ENCODE assay signal across 1 cellular context in genomic region chr11:130437848-130438247, GRCh38.
TF ChIP-seq lines count a peak whose summit lies in the region.

No MANE protein-coding gene starts in this region.

TF ChIP-seq in IMR-90, 13 proteins besides CTCF, POLR2A, EP300 and RAD21:
- TF ChIP-seq FOS (IDR thresholded peaks at IDR 0.05; ENCODE audit: low read depth, low read length) (no peak), SMC3 (IDR thresholded peaks at IDR 0.05; ENCODE audit: low read depth, low read length) (no peak), MXI1 (IDR thresholded peaks at IDR 0.05; ENCODE audit: borderline replicate concordance, low read depth, low read length) (no peak), CEBPB (IDR thresholded peaks at IDR 0.05; ENCODE audit: low read depth, low read length) (no peak), CHD1 (IDR thresholded peaks at IDR 0.05; ENCODE audit: low read depth, low read length) (no peak), ELK1 (IDR thresholded peaks at IDR 0.05; ENCODE audit: borderline replicate concordance, low read depth, low read length) (no peak), RCOR1 (IDR thresholded peaks at IDR 0.05; ENCODE audit: insufficient replicate concordance, low read length) (no peak), MAFK (IDR thresholded peaks at IDR 0.05; ENCODE audit: low read depth, low read length) (no peak), RFX5 (IDR thresholded peaks at IDR 0.05; ENCODE audit: low read depth, low read length) (no peak), USF2 (IDR thresholded peaks at IDR 0.05; ENCODE audit: low read depth, low read length) (no peak), NFE2L2 (IDR thresholded peaks at IDR 0.05; ENCODE audit: low read depth, low read length) (no peak), BHLHE40 (IDR thresholded peaks at IDR 0.05; ENCODE audit: low read depth, low read length) (no peak), MAZ (IDR thresholded peaks at IDR 0.05; ENCODE audit: borderline replicate concordance, low read depth, low read length) (no peak)
